Comparison of ENCODE assay signal across 12 cellular contexts in genomic region chr6:37695273-37695672, GRCh38. TPM values are rescaled to one million over a fixed set of nuclear protein-coding genes. Genes with fewer than 3 reads are reported as not detected.
A peak's percentile ranks its signal among the peaks of the same experiment; 100 is the strongest.
DNase-seq lines count a peak whose midpoint lies in the region; ATAC-seq and TF ChIP-seq lines count a peak whose summit lies in the region.
"Had no signal": no experiment of that assay in that cellular context is flagged by ENCODE, and none has a peak within 500 bp of the region (broad histone marks: within the 10 kb centered on the region; RNA-seq: fewer than 3 reads in every experiment).

No MANE protein-coding gene starts in this region.

- no peak overlapping the region for H2BK120ac ChIP-seq in IMR-90 (ENCODE audit: low read depth, low read length)

- peaks cover 20% of the 10 kb centered on the region for H3K4me1 ChIP-seq in CD8-positive, alpha-beta memory T cell (ENCODE audit: insufficient read depth, low read length)
- H3K4me1 ChIP-seq in IMR-90 (ENCODE audit: control insufficient read depth, insufficient read depth, low read length), result peaks cover 15% of the 10 kb centered on the region

- no peak overlapping the region for H3K9ac ChIP-seq in IMR-90 (ENCODE audit: low read depth, low read length)

- no peak overlapping the region for H4K91ac ChIP-seq in IMR-90 (ENCODE audit: insufficient read depth, low read depth, low read length)

- TF ChIP-seq CTCF in IMR-90 (conservative IDR thresholded peaks at IDR 0.05; ENCODE audit: low read depth, low read length), result no peak
- TF ChIP-seq CTCF in nephron progenitor cell (IDR thresholded peaks at IDR 0.05), result no peak

- H3K9me3 Mint-ChIP-seq in CD8-positive, alpha-beta memory T cell, result peaks cover 0 to 7% (median 4%) of the 10 kb centered on the region in 5 donors
- H3K9me3 Mint-ChIP-seq in nephron progenitor cell, result no peaks in the 10 kb centered on the region

- CTCF ChIA-PET in CD8-positive, alpha-beta memory T cell (lab: Charles Lee), result no interaction called here
- CTCF ChIA-PET in IMR-90 (lab: Yijun Ruan, JAX), result no interaction called here

- peaks cover 27 to 47% (median 39%) of the 10 kb centered on the region in 3 donors for H3K4me1 Mint-ChIP-seq in CD8-positive, alpha-beta memory T cell
- H3K4me1 Mint-ChIP-seq in nephron progenitor cell, result peaks cover 31% of the 10 kb centered on the region

- H3K4me3 ChIP-seq in CD8-positive, alpha-beta memory T cell (ENCODE audit: low read length), result no peak overlapping the region
- H3K4me3 ChIP-seq in IMR-90 (ENCODE audit: insufficient read depth, low read depth, low read length), result no peak overlapping the region

- peak overlapping the region; percentile 91; the same call in 1 of the 2 replicates for H3K4me2 ChIP-seq in IMR-90 (ENCODE audit: low read depth, low read length)

- H3K4me3 Mint-ChIP-seq in CD8-positive, alpha-beta memory T cell, result peak overlapping the region; percentile 78 to 99 (median 85)
- peak overlapping the region; percentile 82 for H3K4me3 Mint-ChIP-seq in nephron progenitor cell

- H3K56ac ChIP-seq in IMR-90 (ENCODE audit: extremely low read depth, insufficient read depth, low read length), result no peak overlapping the region

- no peak overlapping the region for H3K27ac ChIP-seq in CD8-positive, alpha-beta memory T cell (ENCODE audit: low read depth, low read length)
- H3K27ac ChIP-seq in IMR-90 (ENCODE audit: insufficient read depth, low read length), result no peak overlapping the region
- H3K27ac ChIP-seq: breast epithelium, prostate gland, transverse colon had no signal

- no peak overlapping the region for H4K8ac ChIP-seq in IMR-90 (ENCODE audit: low read depth in 2 of 2, low read length in 2 of 2)

- H3K9me1 ChIP-seq in IMR-90 (ENCODE audit: insufficient read depth, low read length), result peaks cover 3% of the 10 kb centered on the region; the same call in 1 of the 2 replicates

- no peaks in the 10 kb centered on the region for H3K9me3 ChIP-seq in CD8-positive, alpha-beta memory T cell (ENCODE audit: low read length)
- H3K9me3 ChIP-seq in IMR-90 (ENCODE audit: control insufficient read depth, insufficient read depth, low read length), result no peaks in the 10 kb centered on the region
- H3K9me3 ChIP-seq: prostate gland, transverse colon had no signal

- no TSS peak for BruUV-seq in IMR-90 (replicated peaks; lab: Mats Ljungman, UMichigan)

- DNase-seq in CD8-positive, alpha-beta memory T cell, result no peak
- DNase-seq in IMR-90, result no peak
- DNase-seq in astrocyte of the hippocampus (ENCODE audit: low read depth, low spot score), result peak; percentile 61
- DNase-seq in nephron progenitor cell, result no peak
- DNase-seq in NCI-H2081 treated with DMSO at 0.1 percent for 48 hours (lab: John Stamatoyannopoulos, UW), result no peak
- DNase-seq: NCI-H2227 treated with DMSO at 0.1 percent for 48 hours, transverse colon had no signal

- no peaks in the 10 kb centered on the region for H3K36me3 ChIP-seq in CD8-positive, alpha-beta memory T cell (ENCODE audit: insufficient read depth, low read length)
- H3K36me3 ChIP-seq in IMR-90 (ENCODE audit: control insufficient read depth, insufficient read depth, low read length), result no peaks in the 10 kb centered on the region
- H3K36me3 ChIP-seq: breast epithelium, prostate gland, transverse colon had no signal

- intact Hi-C loops in IMR-90 (cut with micrococcal nuclease), result loop anchor here (5.0 kb wide), 1 partner anchor 977 kb away; no protein-coding TSS in a partner anchor

- no peak for TF ChIP-seq RAD21 in IMR-90 (IDR thresholded peaks at IDR 0.05; ENCODE audit: low read length)

- H2BK5ac ChIP-seq in IMR-90 (ENCODE audit: low read depth, low read length, poor library complexity, severe bottlenecking), result no peak overlapping the region

- H3K79me1 ChIP-seq in IMR-90 (ENCODE audit: low read depth in 1 of 2, low read length in 2 of 2), result peaks cover 0 to 6% of the 10 kb centered on the region in 2 experiments; a peak in 1 of 4 replicates

- no peak overlapping the region for H3K4ac ChIP-seq in IMR-90 (ENCODE audit: low read depth, low read length)

- peak overlapping the region; percentile 20; the same call in 1 of the 2 replicates for H2AK5ac ChIP-seq in IMR-90 (ENCODE audit: low read depth, low read length)

- H3K18ac ChIP-seq in IMR-90 (ENCODE audit: low read depth, low read length), result no peak overlapping the region

- peaks cover 0 to 9% (median 0%) of the 10 kb centered on the region in 3 donors for H3K36me3 Mint-ChIP-seq in CD8-positive, alpha-beta memory T cell
- no peaks in the 10 kb centered on the region for H3K36me3 Mint-ChIP-seq in nephron progenitor cell (ENCODE audit: low read depth)

- dilution Hi-C loops in IMR-90 (cut with HindIII; ENCODE audit: low sequenced_read_pairs, unreplicated experiment), result no loop called here

- H2AFZ ChIP-seq in IMR-90 (replicated peaks; ENCODE audit: low read length, poor library complexity), result peak overlapping the region; percentile 90

- peak overlapping the region in 3 of 8 donors; percentile 21 to 89 (median 40) for H3K27ac Mint-ChIP-seq in CD8-positive, alpha-beta memory T cell
- H3K27ac Mint-ChIP-seq in nephron progenitor cell, result no peak overlapping the region

- no peak overlapping the region for H3K14ac ChIP-seq in IMR-90 (replicated peaks; ENCODE audit: low read depth, low read length)

- ATAC-seq in IMR-90 (ENCODE audit: low read depth), result no peak
- ATAC-seq in HG02938 (IDR thresholded peaks at IDR 0.05; ENCODE audit: unreplicated experiment), result no peak
- no peak for ATAC-seq in HG03025 (IDR thresholded peaks at IDR 0.05; ENCODE audit: low FRiP score, unreplicated experiment)
- ATAC-seq: Right ventricle myocardium inferior had no signal

- peaks cover 47% of the 10 kb centered on the region for H3K27me3 ChIP-seq in CD8-positive, alpha-beta memory T cell (ENCODE audit: insufficient read depth, low read length, poor library complexity, severe bottlenecking)
- H3K27me3 ChIP-seq in IMR-90 (ENCODE audit: control insufficient read depth, insufficient read depth, low read length), result peaks cover 8% of the 10 kb centered on the region; the same call in 1 of the 2 replicates

- no peak overlapping the region for H4K5ac ChIP-seq in IMR-90 (ENCODE audit: low read depth, low read length)

- H2BK15ac ChIP-seq in IMR-90 (ENCODE audit: low read depth, low read length), result no peak overlapping the region

- no CpG with 5 or more reads among the region's 2 CpGs for WGBS in IMR-90 (ENCODE audit: extremely low coverage in 2 of 2, insufficient read length in 1 of 2), 2 experiments

- POLR2A ChIA-PET in CD8-positive, alpha-beta memory T cell (lab: Charles Lee), result no interaction called here
- POLR2A ChIA-PET in IMR-90 (lab: Charles Lee; ENCODE audit: unreplicated experiment), result no interaction called here

- H2AK9ac ChIP-seq in IMR-90 (replicated peaks; ENCODE audit: low read depth, low read length, poor library complexity), result peak overlapping the region; percentile 11

- no peak overlapping the region for H2BK20ac ChIP-seq in IMR-90 (ENCODE audit: low read depth, low read length)

- H3K23ac ChIP-seq in IMR-90 (ENCODE audit: low read depth, low read length), result no peak overlapping the region

- peaks cover 20 to 32% of the 10 kb centered on the region in 2 donors for H3K27me3 Mint-ChIP-seq in CD8-positive, alpha-beta memory T cell
- peaks cover 84% of the 10 kb centered on the region for H3K27me3 Mint-ChIP-seq in nephron progenitor cell (ENCODE audit: low read depth, poor library complexity)

- no peak for TF ChIP-seq POLR2A in IMR-90 (IDR thresholded peaks at IDR 0.05; ENCODE audit: low read depth, low read length)

- peaks cover 31% of the 10 kb centered on the region for H4K20me1 ChIP-seq in IMR-90 (ENCODE audit: insufficient read depth, low read length)

- in situ Hi-C loops in IMR-90 (cut with MboI; ENCODE audit: low sequenced_read_pairs), result no loop called here

TF ChIP-seq in IMR-90, 13 proteins besides CTCF, POLR2A, EP300 and RAD21:
- TF ChIP-seq NFE2L2 (IDR thresholded peaks at IDR 0.05; ENCODE audit: low read depth, low read length), result no peak
- TF ChIP-seq CEBPB (IDR thresholded peaks at IDR 0.05; ENCODE audit: low read depth, low read length), result no peak
- no peak for TF ChIP-seq SMC3 (IDR thresholded peaks at IDR 0.05; ENCODE audit: low read depth, low read length)
- TF ChIP-seq ELK1 (IDR thresholded peaks at IDR 0.05; ENCODE audit: borderline replicate concordance, low read depth, low read length), result no peak
- TF ChIP-seq USF2 (IDR thresholded peaks at IDR 0.05; ENCODE audit: low read depth, low read length), result no peak
- no peak for TF ChIP-seq BHLHE40 (IDR thresholded peaks at IDR 0.05; ENCODE audit: low read depth, low read length)
- TF ChIP-seq MAFK (IDR thresholded peaks at IDR 0.05; ENCODE audit: low read depth, low read length), result no peak
- TF ChIP-seq RFX5 (IDR thresholded peaks at IDR 0.05; ENCODE audit: low read depth, low read length), result no peak
- no peak for TF ChIP-seq CHD1 (IDR thresholded peaks at IDR 0.05; ENCODE audit: low read depth, low read length)
- TF ChIP-seq MXI1 (IDR thresholded peaks at IDR 0.05; ENCODE audit: borderline replicate concordance, low read depth, low read length), result no peak
- TF ChIP-seq MAZ (IDR thresholded peaks at IDR 0.05; ENCODE audit: borderline replicate concordance, low read depth, low read length), result no peak
- no peak for TF ChIP-seq FOS (IDR thresholded peaks at IDR 0.05; ENCODE audit: low read depth, low read length)
- TF ChIP-seq RCOR1 (IDR thresholded peaks at IDR 0.05; ENCODE audit: insufficient replicate concordance, low read length), result no peak

RNA-seq across cellular contexts. Expression of gene MDGA1, which starts 2.4 kb away (rescaled TPM):
- 1 to 10 TPM; 4.4 to 4.7 TPM for total RNA-seq in CD8-positive, alpha-beta memory T cell
- polyA plus RNA-seq in CD8-positive, alpha-beta memory T cell, result 2.5 TPM
- total RNA-seq in IMR-90 (2012; rRNA removed), result 4.3 and 5.0 TPM in 2 replicates
- polyA plus RNA-seq in IMR-90 (2012; rRNA removed), result 13.4 and 17.2 TPM in 2 replicates
- polyA plus RNA-seq in IMR-90 (2012; cell fraction: cytosol; rRNA removed), result 8.5 and 11.7 TPM in 2 replicates
- polyA plus RNA-seq in IMR-90 (2012; cell fraction: nucleus; rRNA removed; ENCODE audit: low replicate concordance), result 23.1 and 50.4 TPM in 2 replicates
